In genomic region chr12:64077922-64078321, GRCh38 we compare ENCODE assay signal across 1 cellular context.
TF ChIP-seq lines count a peak whose summit lies in the region.

No MANE protein-coding gene starts in this region.

TF ChIP-seq in GM23338, 12 proteins besides CTCF, POLR2A, EP300 and RAD21 (continued from another document):
- TF ChIP-seq ZNF462 (CRISPR knock-in tag; IDR thresholded peaks at IDR 0.05), result no peak
- TF ChIP-seq EZH2 (IDR thresholded peaks at IDR 0.05; ENCODE audit: low read depth, unreplicated experiment), result no peak
- TF ChIP-seq EZH2phosphoT487 (IDR thresholded peaks at IDR 0.05; ENCODE audit: unreplicated experiment), result no peak
- TF ChIP-seq REST (IDR thresholded peaks at IDR 0.05; ENCODE audit: unreplicated experiment), result no peak
- TF ChIP-seq NANOG (IDR thresholded peaks at IDR 0.05; ENCODE audit: borderline replicate concordance), result no peak
- no peak for TF ChIP-seq CREB1 (CRISPR knock-in tag; IDR thresholded peaks at IDR 0.05; ENCODE audit: low read depth)
- TF ChIP-seq ZNF114 (CRISPR knock-in tag; IDR thresholded peaks at IDR 0.05), result no peak
- no peak for TF ChIP-seq ETS1 (IDR thresholded peaks at IDR 0.05)
- TF ChIP-seq STAT1 (IDR thresholded peaks at IDR 0.05; ENCODE audit: unreplicated experiment), result no peak
- TF ChIP-seq ZNF331 (CRISPR knock-in tag; IDR thresholded peaks at IDR 0.05; ENCODE audit: low read depth), result no peak
